Comparison of ENCODE assay signal across 10 cellular contexts in the genomic region with DNA sequence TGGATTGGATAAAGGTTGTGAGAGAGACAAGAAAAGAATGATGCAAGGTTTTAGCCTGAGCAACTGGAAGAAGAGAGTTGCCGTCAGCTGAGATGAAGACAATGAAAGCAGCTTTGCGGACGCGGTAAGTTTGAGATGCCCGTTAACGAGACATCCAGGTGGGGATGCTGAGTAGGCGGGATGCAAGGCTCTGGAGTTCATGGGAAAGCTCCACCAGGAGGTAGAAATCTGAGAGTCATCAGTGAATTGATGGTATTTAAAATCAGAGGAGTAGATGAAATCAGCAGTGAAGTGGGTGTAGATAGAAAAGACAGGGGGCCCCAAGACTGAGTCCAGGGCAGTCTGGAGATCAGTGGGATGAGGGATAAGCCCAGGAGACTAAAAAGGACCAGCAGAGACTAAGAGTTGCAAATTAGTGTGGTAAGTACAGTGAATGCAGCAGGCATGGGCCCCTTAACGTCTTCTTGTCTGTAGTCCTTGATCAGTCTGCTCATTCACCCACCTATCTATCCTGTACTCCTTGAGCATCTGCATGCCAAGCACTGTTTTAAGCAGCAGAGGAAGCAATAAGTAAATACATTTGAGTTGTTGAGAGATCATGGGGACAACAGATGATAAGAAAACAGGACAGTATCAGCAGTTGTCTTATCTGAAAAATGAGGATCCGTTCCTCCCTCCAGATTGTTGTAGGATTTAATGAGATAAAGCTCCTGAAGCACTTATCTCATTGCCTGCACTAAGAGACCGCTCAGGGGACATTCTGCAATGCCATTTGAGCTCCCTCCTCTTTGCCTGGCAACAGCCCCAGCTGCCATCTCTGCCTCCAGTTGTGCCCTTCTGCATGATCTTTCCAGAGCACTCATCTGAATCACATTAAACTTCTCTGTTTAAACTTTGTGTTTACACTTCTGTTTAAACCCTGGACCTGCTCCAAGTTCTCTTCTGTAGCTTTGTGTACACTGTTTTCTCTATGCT.
DNase-seq lines count a peak whose midpoint lies in the region; ATAC-seq and TF ChIP-seq lines count a peak whose summit lies in the region.
"Had no signal": no experiment of that assay in that cellular context is flagged by ENCODE, and none has a peak within 500 bp of the region (broad histone marks: within the 10 kb centered on the region; RNA-seq: fewer than 3 reads in every experiment).

No MANE protein-coding gene starts in this region.

- peaks cover 0 to 4% of the 10 kb centered on the region in 2 donors for H3K36me3 ChIP-seq in thyroid gland

- TF ChIP-seq POLR2A in thyroid gland (IDR thresholded peaks at IDR 0.05): no peak

- DNase-seq in NCI-H2227 (lab: John Stamatoyannopoulos, UW; ENCODE audit: unreplicated experiment): peak; percentile 8
- no peak for DNase-seq in NCI-H2227 treated with DMSO at 0.1 percent for 48 hours (lab: John Stamatoyannopoulos, UW)
- peak; percentile 34 for DNase-seq in OCI-M1 (lab: John Stamatoyannopoulos, UW)
- DNase-seq in fibroblast of the conjunctiva (ENCODE audit: low read depth): peak; percentile 16
- peak; percentile 48 to 65 for DNase-seq in thyroid gland
- DNase-seq in activated T-cell treated with anti-CD3 and anti-CD28 coated beads for 4 hours: no peak
- DNase-seq in superior temporal gyrus (ENCODE audit: extremely low spot score): no peak
- DNase-seq: ACHN; activated CD4-positive, alpha-beta T cell treated with anti-CD3 and anti-CD28 coated beads, Interleukin-2, amount 50 U/mL, for 48 hours had no signal

- no peak for TF ChIP-seq CTCF in thyroid gland (IDR thresholded peaks at IDR 0.05)

- no peak for ATAC-seq in HG02884 (IDR thresholded peaks at IDR 0.05; ENCODE audit: unreplicated experiment)

- no peaks in the 10 kb centered on the region for H3K27me3 ChIP-seq in thyroid gland

- intact Hi-C loops in thyroid gland (cut with DNase I): no loop called here

- WGBS in thyroid gland, 2 donors: 74 to 75% methylated on average over 10 of the region's 10 CpGs

- H3K4me1 ChIP-seq in thyroid gland: peaks cover 0 to 11% of the 10 kb centered on the region in 2 donors

- no peak overlapping the region for H3K27ac ChIP-seq in thyroid gland

- H3K4me3 ChIP-seq in thyroid gland (replicated peaks in 1 of 3): no peak overlapping the region

- H3K9me3 ChIP-seq in thyroid gland: no peaks in the 10 kb centered on the region

Comparison
In these comparisons a context has a peak if more than half of its experiments do, and no peak if none do; other contexts are left out.
1. DNase-seq: peak in NCI-H2227 (single experiment), OCI-M1 (single experiment), fibroblast of the conjunctiva (single experiment) and thyroid gland (2 of 2); none in NCI-H2227 treated with DMSO at 0.1 percent for 48 hours (single experiment), activated T-cell treated with anti-CD3 and anti-CD28 coated beads for 4 hours (single experiment) and superior temporal gyrus (single experiment).